Comparison of ENCODE assay signal across 12 cellular contexts in genomic region chr19:11180975-11181374, GRCh38. TPM values are rescaled to one million over a fixed set of nuclear protein-coding genes. Genes with fewer than 3 reads are reported as not detected.
DNase-seq lines count a peak whose midpoint lies in the region; ATAC-seq and TF ChIP-seq lines count a peak whose summit lies in the region.
"Not testable (repeated sequence)": the region's sequence is repeated elsewhere in the genome, so short reads cannot be mapped to it uniquely, and the experiment has no call there.
"Had no signal": no experiment of that assay in that cellular context is flagged by ENCODE, and none has a peak within 500 bp of the region (broad histone marks: within the 10 kb centered on the region; RNA-seq: fewer than 3 reads in every experiment).

No MANE protein-coding gene starts in this region.

- not testable (repeated sequence) for TF ChIP-seq EP300 in gastroesophageal sphincter (IDR thresholded peaks at IDR 0.05)

- H3K4me3 ChIP-seq in DOHH2 (ENCODE audit: low read length); SJSA1; gastroesophageal sphincter; muscle layer of colon (ENCODE audit: low read depth in 1 of 2, low read length in 2 of 2); gastrocnemius medialis; vagina: not testable (repeated sequence)
- H3K4me3 ChIP-seq in thoracic aorta = peak overlapping the region; percentile 30

- not testable (repeated sequence) for TF ChIP-seq CTCF in DOHH2 (IDR thresholded peaks at IDR 0.05; ENCODE audit: low read depth, low read length, poor library complexity, severe bottlenecking); gastroesophageal sphincter (IDR thresholded peaks at IDR 0.05); gastrocnemius medialis (IDR thresholded peaks at IDR 0.05 in 4 of 5, conservative IDR thresholded peaks at IDR 0.05 in 1 of 5); thoracic aorta (IDR thresholded peaks at IDR 0.05); vagina (IDR thresholded peaks at IDR 0.05)

- intact Hi-C loops in left ventricle myocardium superior (cut with micrococcal nuclease); vagina (cut with DNase I): not testable (repeated sequence)
- intact Hi-C loops in gastrocnemius medialis (cut with DNase I; ENCODE audit: low total_unique reads) = loop anchor here (2.0 kb wide), 1 partner anchor 16 kb away; no protein-coding TSS in a partner anchor

- H3K79me2 ChIP-seq in DOHH2 (ENCODE audit: control insufficient read depth, low read length) = peaks cover 52% of the 10 kb centered on the region

- H3K27me3 ChIP-seq in DOHH2 (ENCODE audit: control insufficient read depth, low read length); SJSA1 (replicated peaks); gastroesophageal sphincter; muscle layer of colon (ENCODE audit: control insufficient read depth in 1 of 2, insufficient read depth in 2 of 2, low read length in 2 of 2); gastrocnemius medialis; thoracic aorta (replicated peaks; ENCODE audit: insufficient read depth); vagina: not testable (repeated sequence)

- H3F3A ChIP-seq in DOHH2 (ENCODE audit: control insufficient read depth, insufficient read depth) = not testable (repeated sequence)

- not testable (repeated sequence) for H3K9me2 ChIP-seq in DOHH2 (replicated peaks; ENCODE audit: control insufficient read depth, low read length)

- not testable (repeated sequence) for H4K20me1 ChIP-seq in DOHH2 (ENCODE audit: control insufficient read depth, insufficient read depth, low read depth, low read length)

- not testable (repeated sequence) for H3K9ac ChIP-seq in muscle layer of colon (ENCODE audit: low read length)

- not testable (repeated sequence) for DNase-seq in SJSA1 (ENCODE audit: low read depth in 1 of 2, low spot score in 2 of 2); left ventricle myocardium superior; gastrocnemius medialis; thoracic aorta (ENCODE audit: low spot score); vagina (ENCODE audit: extremely low spot score in 2 of 2)

- ATAC-seq in gastroesophageal sphincter = peak; percentile 47
- ATAC-seq in left ventricle myocardium superior = peak; percentile 38
- ATAC-seq in gastrocnemius medialis = peak; percentile 59 to 69
- ATAC-seq in thoracic aorta (ENCODE audit: insufficient number of reproducible peaks, low FRiP score, low read depth) = not testable (repeated sequence)

- in situ Hi-C loops in gastrocnemius medialis (cut with MboI; ENCODE audit: low sequenced_read_pairs in 4 of 4) = not testable (repeated sequence)

- not testable (repeated sequence) for TF ChIP-seq POLR2A in gastroesophageal sphincter (IDR thresholded peaks at IDR 0.05); gastrocnemius medialis (IDR thresholded peaks at IDR 0.05); vagina (IDR thresholded peaks at IDR 0.05)

- peak overlapping the region; percentile 84 for H3K4me2 ChIP-seq in DOHH2 (ENCODE audit: low read length)

- WGBS in gastroesophageal sphincter (ENCODE audit: low coverage in 1 of 2), 2 donors = 17 to 30% methylated on average over 6 to 8 of the region's 8 CpGs

- H3K36me3 ChIP-seq in DOHH2 (ENCODE audit: control insufficient read depth, low read length) (peaks cover 79% of the 10 kb centered on the region), SJSA1 (peaks cover 89% of the 10 kb centered on the region), gastroesophageal sphincter (peaks cover 0 to 69% of the 10 kb centered on the region in 2 donors), muscle layer of colon (ENCODE audit: insufficient read depth, low read length) (peaks cover 64% of the 10 kb centered on the region), gastrocnemius medialis (peaks cover 0 to 15% of the 10 kb centered on the region in 2 donors), thoracic aorta (peaks cover 27% of the 10 kb centered on the region), vagina (peaks cover 3 to 49% of the 10 kb centered on the region in 2 donors)

- H3K9me3 ChIP-seq in DOHH2 (ENCODE audit: control insufficient read depth, insufficient read depth, low read length); SJSA1 (replicated peaks); gastroesophageal sphincter; muscle layer of colon (ENCODE audit: low read length); gastrocnemius medialis; thoracic aorta; vagina: not testable (repeated sequence)

- H3K4me1 ChIP-seq in DOHH2 (ENCODE audit: control insufficient read depth, low read length) = peaks cover 36% of the 10 kb centered on the region
- H3K4me1 ChIP-seq in SJSA1 (replicated peaks) = peaks cover 45% of the 10 kb centered on the region
- peaks cover 4 to 80% (median 36%) of the 10 kb centered on the region in 3 donors for H3K4me1 ChIP-seq in gastroesophageal sphincter
- peaks cover 48% of the 10 kb centered on the region for H3K4me1 ChIP-seq in muscle layer of colon (ENCODE audit: insufficient read depth, low read length)
- H3K4me1 ChIP-seq in gastrocnemius medialis = peaks cover 7 to 15% of the 10 kb centered on the region in 2 donors
- peaks cover 39 to 75% of the 10 kb centered on the region in 2 donors for H3K4me1 ChIP-seq in thoracic aorta (ENCODE audit: control insufficient read depth in 1 of 2, low read depth in 2 of 2)
- H3K4me1 ChIP-seq in vagina = peaks cover 56% of the 10 kb centered on the region

- H3K27ac ChIP-seq in DOHH2 (ENCODE audit: low read depth, low read length) (peak overlapping the region; percentile 70; the same call in 1 of the 2 replicates), SJSA1 (peak overlapping the region; percentile 99; the same call in 1 of the 2 replicates), gastroesophageal sphincter (peak overlapping the region; percentile 70 to 96 (median 90)), muscle layer of colon (ENCODE audit: low read depth, low read length) (peak overlapping the region; percentile 80), gastrocnemius medialis (peak overlapping the region; percentile 43 to 65 (median 52)), thoracic aorta (peak overlapping the region; percentile 71 to 85), vagina (peak overlapping the region; percentile 80)

RNA-seq across cellular contexts. Expression of gene KANK2, which starts 16.4 kb away (rescaled TPM):
- 278 and 472 TPM in 2 replicates for total RNA-seq in SJSA1 (2014; rRNA removed; shearing (Covaris generic))
- 1,000 to 10,000 TPM in 3 of 4 donors, 100 to 1,000 TPM in 1; 913 to 1,808 (median 1,065) TPM for total RNA-seq in gastroesophageal sphincter
- total RNA-seq in left ventricle myocardium superior = 471 TPM
- 100 to 1,000 TPM in 3 of 4 donors, 10 to 100 TPM in 1; 37.7 to 192 (median 149) TPM for total RNA-seq in gastrocnemius medialis
- total RNA-seq in thoracic aorta = 100 to 1,000 TPM; 647 to 689 TPM
- total RNA-seq in vagina = 486 TPM

RNA-seq across cellular contexts. Expression of gene SPC24, which starts 25.4 kb away (rescaled TPM):
- total RNA-seq in SJSA1 (2014; rRNA removed; shearing (Covaris generic)) = 120 and 143 TPM in 2 replicates
- 1 to 10 TPM; 4.2 to 6.8 (median 5.7) TPM for total RNA-seq in gastroesophageal sphincter
- total RNA-seq in left ventricle myocardium superior = 8.1 TPM
- 1 to 10 TPM in 1 of 4 donors, under 1 TPM in 1, not detected in 2; 0.55 to 1.6 TPM for total RNA-seq in gastrocnemius medialis
- total RNA-seq in thoracic aorta = 1 to 10 TPM; 2.4 to 4.7 TPM
- 2.7 TPM for total RNA-seq in vagina

RNA-seq across cellular contexts. Expression of gene ANGPTL8, which starts 58.4 kb away (rescaled TPM):
- total RNA-seq in SJSA1 (2014; rRNA removed; shearing (Covaris generic)) = 0.61 TPM in 1 of 2 replicates, not detected in the other
- 1 to 10 TPM in 1 of 4 donors, not detected in 3; 2.0 TPM for total RNA-seq in gastroesophageal sphincter
- total RNA-seq in left ventricle myocardium superior = not detected
- under 1 TPM in 1 of 4 donors, not detected in 3; 0.47 TPM for total RNA-seq in gastrocnemius medialis
- total RNA-seq in thoracic aorta = not detected
- not detected for total RNA-seq in vagina
- total RNA-seq: Calu3, H1, LHCN-M2, MCF 10A had no signal

Comparison
In these comparisons a context has a peak if more than half of its experiments do, and no peak if none do; other contexts are left out.
1. RNA of gene SPC24, which starts 25.4 kb away (total RNA-seq): 120 to 143 TPM in SJSA1; 8.1 TPM in left ventricle myocardium superior (single experiment), 4.2 to 6.8 TPM in gastroesophageal sphincter, 2.4 to 4.7 TPM in thoracic aorta, 2.7 TPM in vagina (single experiment) and 0.55 to 1.6 TPM in gastrocnemius medialis; every median in the first group is over 10 times any median in the second.
2. Peak in every context shown above with its lines, with median percentiles within 50 percentile points of each other: H3K27ac ChIP-seq.